1 cellular context compared by ENCODE assay signal in the genomic region with DNA sequence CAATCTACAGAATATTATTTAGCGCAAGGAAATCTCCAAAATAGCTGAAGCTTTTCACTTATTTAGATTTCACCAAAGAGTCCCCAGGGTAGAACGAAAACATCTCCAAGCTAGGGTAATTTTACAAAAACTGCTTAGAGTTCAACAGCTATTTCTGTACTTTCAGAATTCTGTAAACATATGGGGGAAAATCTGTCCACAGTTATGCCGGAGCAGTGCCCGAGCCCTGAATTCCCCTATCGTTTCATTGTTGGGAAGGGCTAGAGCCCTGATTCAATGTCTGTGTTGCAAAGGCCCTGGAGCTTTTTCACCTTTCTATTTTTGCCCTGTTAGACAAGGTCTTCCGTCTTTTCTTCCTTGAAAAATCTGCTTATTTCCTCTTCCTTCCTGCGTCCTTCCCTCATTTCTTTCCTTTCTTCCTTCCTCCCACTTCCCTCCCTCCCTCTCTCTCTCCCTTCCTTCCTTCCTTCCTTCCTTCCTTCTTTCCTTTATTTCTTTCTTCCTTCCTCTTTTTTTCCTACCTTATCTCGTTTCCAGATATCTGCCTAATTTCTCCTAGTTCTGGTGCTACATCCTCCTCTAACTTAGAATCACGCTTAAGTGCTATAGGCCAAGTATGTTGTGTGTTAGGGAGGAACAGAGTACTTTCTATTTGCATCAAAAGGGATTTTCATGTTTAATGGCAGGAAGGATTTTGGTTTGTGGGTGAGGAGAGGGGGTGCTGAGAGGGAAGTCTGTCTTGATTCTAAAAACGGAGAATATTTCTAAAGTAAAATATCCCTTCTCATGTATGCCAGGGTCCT.
TF ChIP-seq lines count a peak whose summit lies in the region.

No MANE protein-coding gene starts in this region.

TF ChIP-seq in GM23338, 12 proteins besides CTCF, POLR2A, EP300 and RAD21 (continued from another document):
- TF ChIP-seq, protein P1, sequence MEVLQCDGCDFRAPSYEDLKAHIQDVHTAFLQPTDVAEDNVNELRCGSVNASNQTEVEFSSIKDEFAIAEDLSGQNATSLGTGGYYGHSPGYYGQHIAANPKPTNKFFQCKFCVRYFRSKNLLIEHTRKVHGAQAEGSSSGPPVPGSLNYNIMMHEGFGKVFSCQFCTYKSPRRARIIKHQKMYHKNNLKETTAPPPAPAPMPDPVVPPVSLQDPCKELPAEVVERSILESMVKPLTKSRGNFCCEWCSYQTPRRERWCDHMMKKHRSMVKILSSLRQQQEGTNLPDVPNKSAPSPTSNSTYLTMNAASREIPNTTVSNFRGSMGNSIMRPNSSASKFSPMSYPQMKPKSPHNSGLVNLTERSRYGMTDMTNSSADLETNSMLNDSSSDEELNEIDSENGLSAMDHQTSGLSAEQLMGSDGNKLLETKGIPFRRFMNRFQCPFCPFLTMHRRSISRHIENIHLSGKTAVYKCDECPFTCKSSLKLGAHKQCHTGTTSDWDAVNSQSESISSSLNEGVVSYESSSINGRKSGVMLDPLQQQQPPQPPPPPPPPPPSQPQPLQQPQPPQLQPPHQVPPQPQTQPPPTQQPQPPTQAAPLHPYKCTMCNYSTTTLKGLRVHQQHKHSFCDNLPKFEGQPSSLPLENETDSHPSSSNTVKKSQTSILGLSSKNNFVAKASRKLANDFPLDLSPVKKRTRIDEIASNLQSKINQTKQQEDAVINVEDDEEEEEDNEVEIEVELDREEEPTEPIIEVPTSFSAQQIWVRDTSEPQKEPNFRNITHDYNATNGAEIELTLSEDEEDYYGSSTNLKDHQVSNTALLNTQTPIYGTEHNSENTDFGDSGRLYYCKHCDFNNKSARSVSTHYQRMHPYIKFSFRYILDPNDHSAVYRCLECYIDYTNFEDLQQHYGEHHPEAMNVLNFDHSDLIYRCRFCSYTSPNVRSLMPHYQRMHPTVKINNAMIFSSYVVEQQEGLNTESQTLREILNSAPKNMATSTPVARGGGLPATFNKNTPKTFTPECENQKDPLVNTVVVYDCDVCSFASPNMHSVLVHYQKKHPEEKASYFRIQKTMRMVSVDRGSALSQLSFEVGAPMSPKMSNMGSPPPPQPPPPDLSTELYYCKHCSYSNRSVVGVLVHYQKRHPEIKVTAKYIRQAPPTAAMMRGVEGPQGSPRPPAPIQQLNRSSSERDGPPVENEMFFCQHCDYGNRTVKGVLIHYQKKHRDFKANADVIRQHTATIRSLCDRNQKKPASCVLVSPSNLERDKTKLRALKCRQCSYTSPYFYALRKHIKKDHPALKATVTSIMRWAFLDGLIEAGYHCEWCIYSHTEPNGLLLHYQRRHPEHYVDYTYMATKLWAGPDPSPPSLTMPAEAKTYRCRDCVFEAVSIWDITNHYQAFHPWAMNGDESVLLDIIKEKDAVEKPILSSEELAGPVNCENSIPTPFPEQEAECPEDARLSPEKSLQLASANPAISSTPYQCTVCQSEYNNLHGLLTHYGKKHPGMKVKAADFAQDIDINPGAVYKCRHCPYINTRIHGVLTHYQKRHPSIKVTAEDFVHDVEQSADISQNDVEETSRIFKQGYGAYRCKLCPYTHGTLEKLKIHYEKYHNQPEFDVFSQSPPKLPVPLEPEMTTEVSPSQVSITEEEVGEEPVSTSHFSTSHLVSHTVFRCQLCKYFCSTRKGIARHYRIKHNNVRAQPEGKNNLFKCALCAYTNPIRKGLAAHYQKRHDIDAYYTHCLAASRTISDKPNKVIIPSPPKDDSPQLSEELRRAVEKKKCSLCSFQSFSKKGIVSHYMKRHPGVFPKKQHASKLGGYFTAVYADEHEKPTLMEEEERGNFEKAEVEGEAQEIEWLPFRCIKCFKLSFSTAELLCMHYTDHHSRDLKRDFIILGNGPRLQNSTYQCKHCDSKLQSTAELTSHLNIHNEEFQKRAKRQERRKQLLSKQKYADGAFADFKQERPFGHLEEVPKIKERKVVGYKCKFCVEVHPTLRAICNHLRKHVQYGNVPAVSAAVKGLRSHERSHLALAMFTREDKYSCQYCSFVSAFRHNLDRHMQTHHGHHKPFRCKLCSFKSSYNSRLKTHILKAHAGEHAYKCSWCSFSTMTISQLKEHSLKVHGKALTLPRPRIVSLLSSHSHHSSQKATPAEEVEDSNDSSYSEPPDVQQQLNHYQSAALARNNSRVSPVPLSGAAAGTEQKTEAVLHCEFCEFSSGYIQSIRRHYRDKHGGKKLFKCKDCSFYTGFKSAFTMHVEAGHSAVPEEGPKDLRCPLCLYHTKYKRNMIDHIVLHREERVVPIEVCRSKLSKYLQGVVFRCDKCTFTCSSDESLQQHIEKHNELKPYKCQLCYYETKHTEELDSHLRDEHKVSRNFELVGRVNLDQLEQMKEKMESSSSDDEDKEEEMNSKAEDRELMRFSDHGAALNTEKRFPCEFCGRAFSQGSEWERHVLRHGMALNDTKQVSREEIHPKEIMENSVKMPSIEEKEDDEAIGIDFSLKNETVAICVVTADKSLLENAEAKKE (CRISPR knock-in tag; IDR thresholded peaks at IDR 0.05): no peak
- TF ChIP-seq JUNB (IDR thresholded peaks at IDR 0.05; ENCODE audit: unreplicated experiment) (no peak), ZNF331 (CRISPR knock-in tag; IDR thresholded peaks at IDR 0.05; ENCODE audit: low read depth) (no peak), ZNF114 (CRISPR knock-in tag; IDR thresholded peaks at IDR 0.05) (no peak), EZH2phosphoT487 (IDR thresholded peaks at IDR 0.05; ENCODE audit: unreplicated experiment) (no peak), STAT1 (IDR thresholded peaks at IDR 0.05; ENCODE audit: unreplicated experiment) (no peak), POLR2AphosphoS5 (IDR thresholded peaks at IDR 0.05; ENCODE audit: low read depth) (no peak), CREB1 (CRISPR knock-in tag; IDR thresholded peaks at IDR 0.05; ENCODE audit: low read depth) (no peak)
- TF ChIP-seq, protein P2, sequence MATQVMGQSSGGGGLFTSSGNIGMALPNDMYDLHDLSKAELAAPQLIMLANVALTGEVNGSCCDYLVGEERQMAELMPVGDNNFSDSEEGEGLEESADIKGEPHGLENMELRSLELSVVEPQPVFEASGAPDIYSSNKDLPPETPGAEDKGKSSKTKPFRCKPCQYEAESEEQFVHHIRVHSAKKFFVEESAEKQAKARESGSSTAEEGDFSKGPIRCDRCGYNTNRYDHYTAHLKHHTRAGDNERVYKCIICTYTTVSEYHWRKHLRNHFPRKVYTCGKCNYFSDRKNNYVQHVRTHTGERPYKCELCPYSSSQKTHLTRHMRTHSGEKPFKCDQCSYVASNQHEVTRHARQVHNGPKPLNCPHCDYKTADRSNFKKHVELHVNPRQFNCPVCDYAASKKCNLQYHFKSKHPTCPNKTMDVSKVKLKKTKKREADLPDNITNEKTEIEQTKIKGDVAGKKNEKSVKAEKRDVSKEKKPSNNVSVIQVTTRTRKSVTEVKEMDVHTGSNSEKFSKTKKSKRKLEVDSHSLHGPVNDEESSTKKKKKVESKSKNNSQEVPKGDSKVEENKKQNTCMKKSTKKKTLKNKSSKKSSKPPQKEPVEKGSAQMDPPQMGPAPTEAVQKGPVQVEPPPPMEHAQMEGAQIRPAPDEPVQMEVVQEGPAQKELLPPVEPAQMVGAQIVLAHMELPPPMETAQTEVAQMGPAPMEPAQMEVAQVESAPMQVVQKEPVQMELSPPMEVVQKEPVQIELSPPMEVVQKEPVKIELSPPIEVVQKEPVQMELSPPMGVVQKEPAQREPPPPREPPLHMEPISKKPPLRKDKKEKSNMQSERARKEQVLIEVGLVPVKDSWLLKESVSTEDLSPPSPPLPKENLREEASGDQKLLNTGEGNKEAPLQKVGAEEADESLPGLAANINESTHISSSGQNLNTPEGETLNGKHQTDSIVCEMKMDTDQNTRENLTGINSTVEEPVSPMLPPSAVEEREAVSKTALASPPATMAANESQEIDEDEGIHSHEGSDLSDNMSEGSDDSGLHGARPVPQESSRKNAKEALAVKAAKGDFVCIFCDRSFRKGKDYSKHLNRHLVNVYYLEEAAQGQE (IDR thresholded peaks at IDR 0.05; ENCODE audit: unreplicated experiment): no peak
- TF ChIP-seq, protein P3, sequence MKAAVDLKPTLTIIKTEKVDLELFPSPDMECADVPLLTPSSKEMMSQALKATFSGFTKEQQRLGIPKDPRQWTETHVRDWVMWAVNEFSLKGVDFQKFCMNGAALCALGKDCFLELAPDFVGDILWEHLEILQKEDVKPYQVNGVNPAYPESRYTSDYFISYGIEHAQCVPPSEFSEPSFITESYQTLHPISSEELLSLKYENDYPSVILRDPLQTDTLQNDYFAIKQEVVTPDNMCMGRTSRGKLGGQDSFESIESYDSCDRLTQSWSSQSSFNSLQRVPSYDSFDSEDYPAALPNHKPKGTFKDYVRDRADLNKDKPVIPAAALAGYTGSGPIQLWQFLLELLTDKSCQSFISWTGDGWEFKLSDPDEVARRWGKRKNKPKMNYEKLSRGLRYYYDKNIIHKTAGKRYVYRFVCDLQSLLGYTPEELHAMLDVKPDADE (IDR thresholded peaks at IDR 0.05): no peak
